Comparison of ENCODE assay signal across 37 cellular contexts in the genomic region with DNA sequence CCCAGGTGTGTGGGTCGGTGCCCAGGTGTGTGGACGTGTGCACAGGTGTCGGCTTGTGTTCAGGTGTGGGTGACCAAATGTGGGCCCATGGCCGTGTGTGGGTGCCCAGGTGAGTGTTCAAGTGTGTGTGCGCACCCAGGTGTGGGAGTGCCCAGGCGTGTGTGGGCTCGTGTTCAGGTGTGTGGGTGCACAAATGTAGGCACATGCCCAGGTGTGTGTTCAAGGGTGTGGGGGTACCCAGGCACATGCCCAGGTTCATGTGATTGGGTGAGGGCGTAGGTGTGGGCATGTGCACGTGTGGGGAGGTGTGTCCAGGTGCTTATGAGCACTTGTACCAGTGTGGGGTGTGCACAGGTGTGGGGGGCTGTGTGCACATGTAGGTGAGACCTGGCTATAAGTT. TPM values are rescaled to one million over a fixed set of nuclear protein-coding genes. Genes with fewer than 3 reads are reported as not detected.
"Had no signal": no experiment of that assay in that cellular context is flagged by ENCODE, and none has a peak within 500 bp of the region (broad histone marks: within the 10 kb centered on the region; RNA-seq: fewer than 3 reads in every experiment).

No MANE protein-coding gene starts in this region.

- H3K9me3 Mint-ChIP-seq: activated CD4-positive, alpha-beta memory T cell treated with anti-CD3 and anti-CD28 coated beads for 36 hours; activated CD4-positive, alpha-beta T cell treated with anti-CD3 and anti-CD28 coated beads, Interleukin-2, amount 10 ng/mL, durations not matched to agents 7 days and 5 days; activated naive CD4-positive, alpha-beta T cell treated with anti-CD3 and anti-CD28 coated beads, Interleukin-2, amount 50 U/mL, for 24 hours; activated naive CD8-positive, alpha-beta T cell treated with anti-CD3 and anti-CD28 coated beads, Interleukin-2, amount 10 ng/mL, durations not matched to agents 7 days and 5 days; T-helper 1 cell treated with Interleukin-12 subunit alpha and Interleukin-12 subunit beta and Interleukin-4 antibody, amounts not matched to agents 30 μg/mL and 1 μg/mL, for 36 hours; T-helper 2 cell treated with Interferon-gamma antibody and Interleukin-4, amounts not matched to agents 5 μg/mL and 100 μg/mL, for 36 hours; WTC11 had no signal

- H3K4me3 Mint-ChIP-seq: activated CD4-positive, alpha-beta memory T cell treated with anti-CD3 and anti-CD28 coated beads for 36 hours; activated CD4-positive, alpha-beta T cell treated with anti-CD3 and anti-CD28 coated beads for 36 hours; activated CD4-positive, alpha-beta T cell treated with anti-CD3 and anti-CD28 coated beads, Interleukin-2, amount 10 ng/mL, durations not matched to agents 7 days and 5 days; activated naive CD4-positive, alpha-beta T cell treated with anti-CD3 and anti-CD28 coated beads, Interleukin-2, amount 50 U/mL, for 24 hours; activated naive CD8-positive, alpha-beta T cell treated with anti-CD3 and anti-CD28 coated beads, Interleukin-2, amount 10 ng/mL, durations not matched to agents 7 days and 5 days; T-helper 1 cell treated with Interleukin-12 subunit alpha and Interleukin-12 subunit beta and Interleukin-4 antibody, amounts not matched to agents 30 μg/mL and 1 μg/mL, for 36 hours; T-helper 2 cell treated with Interferon-gamma antibody and Interleukin-4, amounts not matched to agents 5 μg/mL and 100 μg/mL, for 36 hours; WTC11 had no signal

- H3K27me3 Mint-ChIP-seq: activated CD4-positive, alpha-beta T cell treated with anti-CD3 and anti-CD28 coated beads for 36 hours; activated CD4-positive, alpha-beta T cell treated with anti-CD3 and anti-CD28 coated beads, Interleukin-2, amount 10 ng/mL, durations not matched to agents 7 days and 5 days; activated naive CD4-positive, alpha-beta T cell treated with anti-CD3 and anti-CD28 coated beads, Interleukin-2, amount 50 U/mL, for 24 hours; activated naive CD8-positive, alpha-beta T cell treated with anti-CD3 and anti-CD28 coated beads, Interleukin-2, amount 10 ng/mL, durations not matched to agents 7 days and 5 days had no signal

- DNase-seq: activated CD4-positive, alpha-beta memory T cell treated with anti-CD3 and anti-CD28 coated beads for 36 hours; activated CD4-positive, alpha-beta T cell treated with anti-CD3 and anti-CD28 coated beads for 36 hours; activated CD4-positive, alpha-beta T cell treated with anti-CD3 and anti-CD28 coated beads, Interleukin-2, amount 10 ng/mL, durations not matched to agents 7 days and 5 days; activated CD8-positive, alpha-beta memory T cell treated with anti-CD3 and anti-CD28 coated beads, Interleukin-2, amount 50 U/mL, for 4 hours; activated gamma-delta T cell; activated naive CD4-positive, alpha-beta T cell treated with Interleukin-2 at 50 U/mL for 16 hours; activated naive CD8-positive, alpha-beta T cell treated with anti-CD3 and anti-CD28 coated beads, Interleukin-2, amount 10 ng/mL, durations not matched to agents 7 days and 5 days; activated T-cell treated with anti-CD3 and anti-CD28 coated beads for 4 hours; activated T-cell treated with anti-CD3 and anti-CD28 coated beads, Interleukin-2, amount 50 U/mL, for 48 hours; amygdala; body of pancreas; Kasumi-1; KG1; MG63; MV-4-11; NCI-H1092; NCI-H1436 treated with DMSO at 0.1 percent for 48 hours; NCI-H1694 treated with DMSO at 0.1 percent for 48 hours; NCI-H2029; NCI-H345; NCI-H524 treated with DMSO at 0.1 percent for 48 hours; NCI-H748 treated with DMSO at 0.1 percent for 48 hours; NK-92 treated with Interleukin-12 subunit alpha and Interleukin-12 subunit beta, amount 100 ng/mL, for 24 hours; PC-3; Peyer's patch; RPMI8226; SHP77 treated with DMSO at 0.1 percent for 48 hours; SK-N-SH had no signal

- H3K9ac ChIP-seq: SK-N-SH had no signal

- H3K27me3 ChIP-seq: MG63, Peyer's patch, SJSA1 had no signal

- FAIRE-seq: astrocyte, TTC549 had no signal

- H3K4me3 ChIP-seq: body of pancreas, breast epithelium, MG63, Peyer's patch, SJSA1 had no signal

- H3K4me2 ChIP-seq: SK-N-SH had no signal

- ATAC-seq: activated CD4-positive, alpha-beta T cell treated with anti-CD3 and anti-CD28 coated beads for 36 hours; activated CD4-positive, CD25-positive, alpha-beta regulatory T cell treated with anti-CD3 and anti-CD28 coated beads, Interleukin-2, amount 50 U/mL, for 24 hours; body of pancreas; PC-3; WTC11 had no signal

- H3K36me3 Mint-ChIP-seq: activated CD4-positive, alpha-beta memory T cell treated with anti-CD3 and anti-CD28 coated beads for 36 hours; activated naive CD4-positive, alpha-beta T cell treated with anti-CD3 and anti-CD28 coated beads, Interleukin-2, amount 50 U/mL, for 24 hours; activated naive CD8-positive, alpha-beta T cell treated with anti-CD3 and anti-CD28 coated beads, Interleukin-2, amount 10 ng/mL, durations not matched to agents 7 days and 5 days had no signal

- H3K4me1 Mint-ChIP-seq: activated CD4-positive, alpha-beta T cell treated with anti-CD3 and anti-CD28 coated beads for 36 hours; activated CD4-positive, alpha-beta T cell treated with anti-CD3 and anti-CD28 coated beads, Interleukin-2, amount 10 ng/mL, durations not matched to agents 7 days and 5 days; activated naive CD4-positive, alpha-beta T cell treated with anti-CD3 and anti-CD28 coated beads, Interleukin-2, amount 50 U/mL, for 24 hours; activated naive CD8-positive, alpha-beta T cell treated with anti-CD3 and anti-CD28 coated beads, Interleukin-2, amount 10 ng/mL, durations not matched to agents 7 days and 5 days; WTC11 had no signal

- H3K27ac ChIP-seq: body of pancreas, breast epithelium, Peyer's patch, SJSA1 had no signal

- H3K36me3 ChIP-seq: breast epithelium, MG63, Peyer's patch, SJSA1 had no signal

- H3K4me1 ChIP-seq: Peyer's patch, SJSA1 had no signal

- H3K9me3 ChIP-seq: body of pancreas, breast epithelium, MG63, Peyer's patch, SJSA1, SK-N-SH had no signal

- H3K27ac Mint-ChIP-seq: activated CD4-positive, alpha-beta memory T cell treated with anti-CD3 and anti-CD28 coated beads for 36 hours; activated CD4-positive, alpha-beta T cell treated with anti-CD3 and anti-CD28 coated beads for 36 hours; activated CD4-positive, alpha-beta T cell treated with anti-CD3 and anti-CD28 coated beads, Interleukin-2, amount 10 ng/mL, durations not matched to agents 7 days and 5 days; activated naive CD4-positive, alpha-beta T cell treated with anti-CD3 and anti-CD28 coated beads, Interleukin-2, amount 50 U/mL, for 24 hours; activated naive CD8-positive, alpha-beta T cell treated with anti-CD3 and anti-CD28 coated beads, Interleukin-2, amount 10 ng/mL, durations not matched to agents 7 days and 5 days; T-helper 1 cell treated with Interleukin-12 subunit alpha and Interleukin-12 subunit beta and Interleukin-4 antibody, amounts not matched to agents 30 μg/mL and 1 μg/mL, for 36 hours; T-helper 2 cell treated with Interferon-gamma antibody and Interleukin-4, amounts not matched to agents 5 μg/mL and 100 μg/mL, for 36 hours; WTC11 had no signal

RNA-seq across cellular contexts. Expression of a gene that starts 54.0 kb away (rescaled TPM):
- total RNA-seq: activated CD4-positive, alpha-beta T cell treated with anti-CD3 and anti-CD28 coated beads, Interleukin-2, amount 10 ng/mL, durations not matched to agents 7 days and 5 days had no signal
